1 cellular context compared by ENCODE assay signal in genomic region chr19:40190891-40191835, GRCh38.
TF ChIP-seq lines count a peak whose summit lies in the region.

Gene MAP3K10, plus strand, starts transcription at chr19:40191426. Its CDS starts 606 bp downstream, at chr19:40192032.

TF ChIP-seq in HEK293, 187 proteins besides CTCF, POLR2A, EP300 and RAD21 (continued from another document):
- TF ChIP-seq ZNF18 (tag by site-specific recombination; IDR thresholded peaks at IDR 0.05) (peak; percentile 27; the same call in 1 of the 2 replicates), ZFP37 (tag by site-specific recombination; IDR thresholded peaks at IDR 0.05) (peak; percentile 96), ZNF654 (tag by site-specific recombination; IDR thresholded peaks at IDR 0.05; ENCODE audit: low read depth) (no peak), AEBP2 (tag by site-specific recombination; IDR thresholded peaks at IDR 0.05; ENCODE audit: borderline replicate concordance) (no peak), GLIS2 (tag by site-specific recombination; IDR thresholded peaks at IDR 0.05) (peak; percentile 100), ZNF560 (tag by site-specific recombination; IDR thresholded peaks at IDR 0.05; ENCODE audit: borderline replicate concordance) (no peak), ZBTB20 (tag by site-specific recombination; IDR thresholded peaks at IDR 0.05) (peak; percentile 96), ZNF792 (tag by site-specific recombination; IDR thresholded peaks at IDR 0.05) (peak; percentile 35; the same call in 1 of the 2 replicates), ZNF629 (tag by site-specific recombination; IDR thresholded peaks at IDR 0.05) (peak; percentile 68), PRDM6 (tag by site-specific recombination; IDR thresholded peaks at IDR 0.05) (no peak), ZNF76 (tag by site-specific recombination; IDR thresholded peaks at IDR 0.05; ENCODE audit: borderline replicate concordance, low read depth) (peak; percentile 97), GLI4 (tag by site-specific recombination; IDR thresholded peaks at IDR 0.05) (no peak), PRDM10 (tag by site-specific recombination; IDR thresholded peaks at IDR 0.05) (peak; percentile 100), SP3 (tag by site-specific recombination; IDR thresholded peaks at IDR 0.05) (peak; percentile 96), TRIM28 (IDR thresholded peaks at IDR 0.05; ENCODE audit: borderline replicate concordance, low read length) (no peak), ZNF626 (tag by site-specific recombination; IDR thresholded peaks at IDR 0.05) (no peak; the same call in 1 of the 2 replicates), ZSCAN5A (tag by site-specific recombination; IDR thresholded peaks at IDR 0.05) (peak; percentile 76), EGR2 (tag by site-specific recombination; IDR thresholded peaks at IDR 0.05; ENCODE audit: low read depth) (peak; percentile 49), ZSCAN16 (tag by site-specific recombination; IDR thresholded peaks at IDR 0.05) (peak; percentile 47; the same call in 1 of the 2 replicates), FEZF1 (tag by site-specific recombination; IDR thresholded peaks at IDR 0.05) (peak; percentile 3; the same call in 1 of the 2 replicates), ZNF391 (tag by site-specific recombination; IDR thresholded peaks at IDR 0.05; ENCODE audit: borderline replicate concordance, low read depth) (no peak), ZNF530 (tag by site-specific recombination; IDR thresholded peaks at IDR 0.05; ENCODE audit: low read depth) (no peak), ZNF155 (tag by site-specific recombination; IDR thresholded peaks at IDR 0.05) (no peak), ZNF146 (tag by site-specific recombination; IDR thresholded peaks at IDR 0.05) (no peak), SETDB1 (IDR thresholded peaks at IDR 0.05; ENCODE audit: insufficient read length, low read length) (no peak), BCL11B (tag by site-specific recombination; IDR thresholded peaks at IDR 0.05; ENCODE audit: low read depth) (no peak; the same call in 1 of the 2 replicates), ZNF600 (tag by site-specific recombination; IDR thresholded peaks at IDR 0.05) (peak; percentile 59), ZNF138 (tag by site-specific recombination; IDR thresholded peaks at IDR 0.05; ENCODE audit: borderline replicate concordance) (no peak), ZBTB48 (tag by site-specific recombination; IDR thresholded peaks at IDR 0.05) (peak; percentile 100), YY2 (tag by site-specific recombination; IDR thresholded peaks at IDR 0.05) (peak; percentile 81), ZNF843 (tag by site-specific recombination; IDR thresholded peaks at IDR 0.05) (no peak; the same call in none of the 2 replicates), KLF8 (tag by site-specific recombination; IDR thresholded peaks at IDR 0.05) (peak; percentile 75; the same call in 1 of the 2 replicates), IKZF3 (tag by site-specific recombination; IDR thresholded peaks at IDR 0.05) (no peak; the same call in 1 of the 2 replicates), ZNF37A (tag by site-specific recombination; IDR thresholded peaks at IDR 0.05) (0 out of 2 replicates have a peak, but pooled peaks have one; percentile 37), SP7 (tag by site-specific recombination; IDR thresholded peaks at IDR 0.05) (peak; percentile 51; the same call in 1 of the 2 replicates), ZNF324 (tag by site-specific recombination; IDR thresholded peaks at IDR 0.05) (peak; percentile 80; the same call in 1 of the 2 replicates), ZNF404 (tag by site-specific recombination; IDR thresholded peaks at IDR 0.05) (no peak), ZFP69B (tag by site-specific recombination; IDR thresholded peaks at IDR 0.05) (peak; percentile 62; the same call in 1 of the 2 replicates), ZNF10 (tag by site-specific recombination; IDR thresholded peaks at IDR 0.05) (0 out of 2 replicates have a peak, but pooled peaks have one; percentile 53), REPIN1 (tag by site-specific recombination; IDR thresholded peaks at IDR 0.05; ENCODE audit: low read depth) (peak; percentile 32; the same call in 1 of the 2 replicates), ZSCAN18 (tag by site-specific recombination; IDR thresholded peaks at IDR 0.05) (0 out of 2 replicates have a peak, but pooled peaks have one; percentile 40), ZSCAN30 (tag by site-specific recombination; IDR thresholded peaks at IDR 0.05) (peak; percentile 68), ZBTB11 (tag by site-specific recombination; conservative IDR thresholded peaks at IDR 0.05; ENCODE audit: low read depth) (peak; percentile 88), ZNF2 (tag by site-specific recombination; IDR thresholded peaks at IDR 0.05) (peak; percentile 87; the same call in 1 of the 2 replicates), ZNF248 (tag by site-specific recombination; IDR thresholded peaks at IDR 0.05) (0 out of 2 replicates have a peak, but pooled peaks have one; percentile 62)
- TF ChIP-seq, protein P1, sequence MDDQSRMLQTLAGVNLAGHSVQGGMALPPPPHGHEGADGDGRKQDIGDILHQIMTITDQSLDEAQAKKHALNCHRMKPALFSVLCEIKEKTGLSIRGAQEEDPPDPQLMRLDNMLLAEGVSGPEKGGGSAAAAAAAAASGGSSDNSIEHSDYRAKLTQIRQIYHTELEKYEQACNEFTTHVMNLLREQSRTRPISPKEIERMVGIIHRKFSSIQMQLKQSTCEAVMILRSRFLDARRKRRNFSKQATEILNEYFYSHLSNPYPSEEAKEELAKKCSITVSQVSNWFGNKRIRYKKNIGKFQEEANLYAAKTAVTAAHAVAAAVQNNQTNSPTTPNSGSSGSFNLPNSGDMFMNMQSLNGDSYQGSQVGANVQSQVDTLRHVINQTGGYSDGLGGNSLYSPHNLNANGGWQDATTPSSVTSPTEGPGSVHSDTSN (CRISPR knock-in tag; IDR thresholded peaks at IDR 0.05), result 0 out of 2 replicates have a peak, but pooled peaks have one; percentile 39
TF ChIP-seq in HEK293: peak in this region for 76.
